Comparison of ENCODE assay signal across 1 cellular context in the genomic region with DNA sequence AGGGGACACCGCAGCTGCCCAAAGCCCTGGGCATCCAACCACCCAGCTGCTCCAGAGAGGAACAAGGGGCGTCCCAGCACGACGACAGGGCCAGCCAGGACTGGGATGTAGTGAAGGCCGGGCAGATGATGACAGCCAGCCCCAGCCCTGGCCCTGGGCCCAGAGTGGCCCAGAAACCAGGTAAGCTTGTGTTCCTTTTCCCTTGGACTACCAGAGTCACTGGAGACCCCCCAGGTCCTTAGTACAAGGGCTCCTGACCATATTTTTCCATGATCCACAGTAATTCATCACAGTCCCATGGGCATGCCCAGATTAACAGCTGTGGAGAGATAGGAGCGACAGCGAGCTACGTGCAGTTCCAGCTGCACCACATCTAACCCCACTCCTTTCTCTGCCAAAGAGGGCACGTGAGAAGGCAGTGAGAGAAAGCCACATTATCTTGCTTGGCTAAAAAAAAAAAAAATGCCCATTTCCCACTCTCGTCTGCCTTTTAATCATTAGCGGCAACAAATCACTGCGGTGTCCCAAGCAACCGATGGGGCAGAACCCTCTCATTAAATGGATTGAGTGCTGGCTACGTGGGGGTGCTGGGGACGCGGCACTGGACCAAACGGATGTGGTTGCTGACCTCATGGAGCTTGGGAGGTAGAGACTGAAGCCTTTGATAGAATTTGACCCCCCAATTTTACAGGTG.
TF ChIP-seq lines count a peak whose summit lies in the region.

No MANE protein-coding gene starts in this region.

TF ChIP-seq in WTC11, 78 proteins besides CTCF, POLR2A, EP300 and RAD21 (continued from another document):
- TF ChIP-seq, protein P1, sequence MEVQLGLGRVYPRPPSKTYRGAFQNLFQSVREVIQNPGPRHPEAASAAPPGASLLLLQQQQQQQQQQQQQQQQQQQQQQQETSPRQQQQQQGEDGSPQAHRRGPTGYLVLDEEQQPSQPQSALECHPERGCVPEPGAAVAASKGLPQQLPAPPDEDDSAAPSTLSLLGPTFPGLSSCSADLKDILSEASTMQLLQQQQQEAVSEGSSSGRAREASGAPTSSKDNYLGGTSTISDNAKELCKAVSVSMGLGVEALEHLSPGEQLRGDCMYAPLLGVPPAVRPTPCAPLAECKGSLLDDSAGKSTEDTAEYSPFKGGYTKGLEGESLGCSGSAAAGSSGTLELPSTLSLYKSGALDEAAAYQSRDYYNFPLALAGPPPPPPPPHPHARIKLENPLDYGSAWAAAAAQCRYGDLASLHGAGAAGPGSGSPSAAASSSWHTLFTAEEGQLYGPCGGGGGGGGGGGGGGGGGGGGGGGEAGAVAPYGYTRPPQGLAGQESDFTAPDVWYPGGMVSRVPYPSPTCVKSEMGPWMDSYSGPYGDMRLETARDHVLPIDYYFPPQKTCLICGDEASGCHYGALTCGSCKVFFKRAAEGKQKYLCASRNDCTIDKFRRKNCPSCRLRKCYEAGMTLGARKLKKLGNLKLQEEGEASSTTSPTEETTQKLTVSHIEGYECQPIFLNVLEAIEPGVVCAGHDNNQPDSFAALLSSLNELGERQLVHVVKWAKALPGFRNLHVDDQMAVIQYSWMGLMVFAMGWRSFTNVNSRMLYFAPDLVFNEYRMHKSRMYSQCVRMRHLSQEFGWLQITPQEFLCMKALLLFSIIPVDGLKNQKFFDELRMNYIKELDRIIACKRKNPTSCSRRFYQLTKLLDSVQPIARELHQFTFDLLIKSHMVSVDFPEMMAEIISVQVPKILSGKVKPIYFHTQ (CRISPR knock-in tag; IDR thresholded peaks at IDR 0.05), result no peak
- TF ChIP-seq MYBL2 (CRISPR knock-in tag; IDR thresholded peaks at IDR 0.05) (no peak), PRRX2 (CRISPR knock-in tag; IDR thresholded peaks at IDR 0.05) (no peak), ZNF317 (CRISPR knock-in tag; IDR thresholded peaks at IDR 0.05; ENCODE audit: borderline replicate concordance, low read depth) (no peak), CREM (CRISPR knock-in tag; IDR thresholded peaks at IDR 0.05) (no peak)
- TF ChIP-seq, protein P2, sequence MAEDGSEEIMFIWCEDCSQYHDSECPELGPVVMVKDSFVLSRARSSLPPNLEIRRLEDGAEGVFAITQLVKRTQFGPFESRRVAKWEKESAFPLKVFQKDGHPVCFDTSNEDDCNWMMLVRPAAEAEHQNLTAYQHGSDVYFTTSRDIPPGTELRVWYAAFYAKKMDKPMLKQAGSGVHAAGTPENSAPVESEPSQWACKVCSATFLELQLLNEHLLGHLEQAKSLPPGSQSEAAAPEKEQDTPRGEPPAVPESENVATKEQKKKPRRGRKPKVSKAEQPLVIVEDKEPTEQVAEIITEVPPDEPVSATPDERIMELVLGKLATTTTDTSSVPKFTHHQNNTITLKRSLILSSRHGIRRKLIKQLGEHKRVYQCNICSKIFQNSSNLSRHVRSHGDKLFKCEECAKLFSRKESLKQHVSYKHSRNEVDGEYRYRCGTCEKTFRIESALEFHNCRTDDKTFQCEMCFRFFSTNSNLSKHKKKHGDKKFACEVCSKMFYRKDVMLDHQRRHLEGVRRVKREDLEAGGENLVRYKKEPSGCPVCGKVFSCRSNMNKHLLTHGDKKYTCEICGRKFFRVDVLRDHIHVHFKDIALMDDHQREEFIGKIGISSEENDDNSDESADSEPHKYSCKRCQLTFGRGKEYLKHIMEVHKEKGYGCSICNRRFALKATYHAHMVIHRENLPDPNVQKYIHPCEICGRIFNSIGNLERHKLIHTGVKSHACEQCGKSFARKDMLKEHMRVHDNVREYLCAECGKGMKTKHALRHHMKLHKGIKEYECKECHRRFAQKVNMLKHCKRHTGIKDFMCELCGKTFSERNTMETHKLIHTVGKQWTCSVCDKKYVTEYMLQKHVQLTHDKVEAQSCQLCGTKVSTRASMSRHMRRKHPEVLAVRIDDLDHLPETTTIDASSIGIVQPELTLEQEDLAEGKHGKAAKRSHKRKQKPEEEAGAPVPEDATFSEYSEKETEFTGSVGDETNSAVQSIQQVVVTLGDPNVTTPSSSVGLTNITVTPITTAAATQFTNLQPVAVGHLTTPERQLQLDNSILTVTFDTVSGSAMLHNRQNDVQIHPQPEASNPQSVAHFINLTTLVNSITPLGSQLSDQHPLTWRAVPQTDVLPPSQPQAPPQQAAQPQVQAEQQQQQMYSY (CRISPR knock-in tag; IDR thresholded peaks at IDR 0.05), result no peak
- TF ChIP-seq, protein P3, sequence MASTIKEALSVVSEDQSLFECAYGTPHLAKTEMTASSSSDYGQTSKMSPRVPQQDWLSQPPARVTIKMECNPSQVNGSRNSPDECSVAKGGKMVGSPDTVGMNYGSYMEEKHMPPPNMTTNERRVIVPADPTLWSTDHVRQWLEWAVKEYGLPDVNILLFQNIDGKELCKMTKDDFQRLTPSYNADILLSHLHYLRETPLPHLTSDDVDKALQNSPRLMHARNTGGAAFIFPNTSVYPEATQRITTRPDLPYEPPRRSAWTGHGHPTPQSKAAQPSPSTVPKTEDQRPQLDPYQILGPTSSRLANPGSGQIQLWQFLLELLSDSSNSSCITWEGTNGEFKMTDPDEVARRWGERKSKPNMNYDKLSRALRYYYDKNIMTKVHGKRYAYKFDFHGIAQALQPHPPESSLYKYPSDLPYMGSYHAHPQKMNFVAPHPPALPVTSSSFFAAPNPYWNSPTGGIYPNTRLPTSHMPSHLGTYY (CRISPR knock-in tag; IDR thresholded peaks at IDR 0.05), result no peak
